ENCODE assay signal across 10 cellular contexts in genomic region chr4:36394352-36394903, GRCh38.
DNase-seq lines count a peak whose midpoint lies in the region; ATAC-seq and TF ChIP-seq lines count a peak whose summit lies in the region.
"Had no signal": no experiment of that assay in that cellular context is flagged by ENCODE, and none has a peak within 500 bp of the region (broad histone marks: within the 10 kb centered on the region; RNA-seq: fewer than 3 reads in every experiment).

No MANE protein-coding gene starts in this region.

- no peaks in the 10 kb centered on the region for H3K27me3 Mint-ChIP-seq in CD8-positive, alpha-beta memory T cell

- no peaks in the 10 kb centered on the region for H3K36me3 Mint-ChIP-seq in CD8-positive, alpha-beta memory T cell

- POLR2A ChIA-PET in CD8-positive, alpha-beta memory T cell (lab: Charles Lee), result interaction anchor here (0.8 to 2.5 kb wide), 2 partner anchors 8 to 150 kb away, joined by 3 to 9 read pairs; partner anchors contain the start of gene ARAP2
- POLR2A ChIA-PET in RWPE1 (lab: Yijun Ruan, JAX; ENCODE audit: low non-redundant PET), result no interaction called here

- H3K9me3 Mint-ChIP-seq in CD8-positive, alpha-beta memory T cell, result no peaks in the 10 kb centered on the region

- peak; percentile 64 for ATAC-seq in HG02852 (IDR thresholded peaks at IDR 0.05; ENCODE audit: unreplicated experiment)

- H3K27ac ChIP-seq in CD8-positive, alpha-beta memory T cell (ENCODE audit: low read depth, low read length), result no peak overlapping the region
- H3K27ac ChIP-seq in caudate nucleus (ENCODE audit: low read depth, low read length), result no peak overlapping the region
- no peak overlapping the region for H3K27ac ChIP-seq in RWPE1

- no peaks in the 10 kb centered on the region for H3K9me3 ChIP-seq in CD8-positive, alpha-beta memory T cell (ENCODE audit: low read length)

- peaks cover 11% of the 10 kb centered on the region for H3K4me1 ChIP-seq in CD8-positive, alpha-beta memory T cell (ENCODE audit: insufficient read depth, low read length)

- no peak for TF ChIP-seq CTCF in epithelial cell of esophagus (IDR thresholded peaks at IDR 0.05; ENCODE audit: insufficient read depth, low read depth, low read length, missing control alignments)
- TF ChIP-seq CTCF in GM13976 (IDR thresholded peaks at IDR 0.05; ENCODE audit: borderline replicate concordance, control extremely low read depth, extremely low read depth, insufficient read depth, missing control alignments), result no peak
- no peak for TF ChIP-seq CTCF in RWPE1 (conservative IDR thresholded peaks at IDR 0.05; ENCODE audit: low read depth)

- H3K27me3 ChIP-seq in CD8-positive, alpha-beta memory T cell (ENCODE audit: insufficient read depth, low read length, poor library complexity, severe bottlenecking), result no peaks in the 10 kb centered on the region

- H3K4me3 Mint-ChIP-seq in CD8-positive, alpha-beta memory T cell, result peak overlapping the region in 4 of 7 donors; percentile 2 to 71 (median 32)
- H3K4me3 Mint-ChIP-seq: B cell had no signal

- H3K4me3 ChIP-seq in CD8-positive, alpha-beta memory T cell (ENCODE audit: low read length), result peak overlapping the region; percentile 16
- H3K4me3 ChIP-seq in epithelial cell of esophagus (ENCODE audit: low read length), result no peak overlapping the region

- CTCF ChIA-PET in CD8-positive, alpha-beta memory T cell (lab: Charles Lee), result interaction anchor here (1.0 to 1.6 kb wide), 5 partner anchors 8 to 150 kb away, joined by 3 to 6 read pairs (median 3); partner anchors contain the start of gene ARAP2
- CTCF ChIA-PET in RWPE1 (lab: Yijun Ruan, JAX), result no interaction called here

- H3K4me1 Mint-ChIP-seq in CD8-positive, alpha-beta memory T cell, result peaks cover 8 to 24% (median 20%) of the 10 kb centered on the region in 3 donors
- H3K4me1 Mint-ChIP-seq: B cell had no signal

- DNase-seq in CD8-positive, alpha-beta memory T cell, result peak in 4 of 5 donors; percentile 17 to 75 (median 66)
- DNase-seq in activated CD4-positive, alpha-beta T cell treated with anti-CD3 and anti-CD28 coated beads, Interleukin-2, amount 50 U/mL, for 1 hour, result peak; percentile 28
- DNase-seq in epithelial cell of esophagus (ENCODE audit: low read depth) (peak; percentile 55), caudate nucleus (lab: John Stamatoyannopoulos, UW) (no peak), GM13976 (ENCODE audit: low spot score) (no peak), RWPE1 (ENCODE audit: low spot score) (no peak), islet precursor cell (no peak)
- DNase-seq: MV-4-11 had no signal

- in situ Hi-C loops in GM13976 (cut with MboI; ENCODE audit: low sequenced_read_pairs, unreplicated experiment), result no loop called here

- no peaks in the 10 kb centered on the region for H3K36me3 ChIP-seq in CD8-positive, alpha-beta memory T cell (ENCODE audit: insufficient read depth, low read length)

- H3K27ac Mint-ChIP-seq in CD8-positive, alpha-beta memory T cell, result peak overlapping the region; percentile 2 to 93 (median 82)
- H3K27ac Mint-ChIP-seq: B cell had no signal

Comparison
In these comparisons a context has a peak if more than half of its experiments do, and no peak if none do; other contexts are left out.
1. DNase-seq: peak in CD8-positive, alpha-beta memory T cell (4 of 5), activated CD4-positive, alpha-beta T cell treated with anti-CD3 and anti-CD28 coated beads, Interleukin-2, amount 50 U/mL, for 1 hour (single experiment) and epithelial cell of esophagus (single experiment); none in caudate nucleus (0 of 61), GM13976 (single experiment), RWPE1 (single experiment) and islet precursor cell (single experiment).